1 cellular context compared by ENCODE assay signal in the genomic region with DNA sequence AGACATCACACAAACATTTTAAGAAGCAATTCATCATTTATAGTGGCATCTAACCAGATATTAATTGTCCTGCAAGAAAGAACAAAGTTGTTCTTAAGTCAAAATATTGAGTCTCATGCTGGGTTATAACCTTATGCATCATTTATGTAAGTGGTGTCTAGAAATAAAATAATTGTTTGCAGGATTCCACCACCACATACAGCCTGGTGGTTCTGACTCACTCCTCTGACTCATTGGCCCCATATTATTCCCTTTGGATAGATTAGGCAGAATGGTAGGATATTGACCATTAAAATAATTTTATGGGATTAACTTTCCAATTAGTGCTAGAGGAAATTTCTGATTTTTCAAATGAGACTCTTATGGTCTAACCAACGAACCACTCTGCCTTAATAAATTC.
TF ChIP-seq lines count a peak whose summit lies in the region.

No MANE protein-coding gene starts in this region.

TF ChIP-seq in GM23338, 12 proteins besides CTCF, POLR2A, EP300 and RAD21 (continued from another document):
- TF ChIP-seq, protein P1, sequence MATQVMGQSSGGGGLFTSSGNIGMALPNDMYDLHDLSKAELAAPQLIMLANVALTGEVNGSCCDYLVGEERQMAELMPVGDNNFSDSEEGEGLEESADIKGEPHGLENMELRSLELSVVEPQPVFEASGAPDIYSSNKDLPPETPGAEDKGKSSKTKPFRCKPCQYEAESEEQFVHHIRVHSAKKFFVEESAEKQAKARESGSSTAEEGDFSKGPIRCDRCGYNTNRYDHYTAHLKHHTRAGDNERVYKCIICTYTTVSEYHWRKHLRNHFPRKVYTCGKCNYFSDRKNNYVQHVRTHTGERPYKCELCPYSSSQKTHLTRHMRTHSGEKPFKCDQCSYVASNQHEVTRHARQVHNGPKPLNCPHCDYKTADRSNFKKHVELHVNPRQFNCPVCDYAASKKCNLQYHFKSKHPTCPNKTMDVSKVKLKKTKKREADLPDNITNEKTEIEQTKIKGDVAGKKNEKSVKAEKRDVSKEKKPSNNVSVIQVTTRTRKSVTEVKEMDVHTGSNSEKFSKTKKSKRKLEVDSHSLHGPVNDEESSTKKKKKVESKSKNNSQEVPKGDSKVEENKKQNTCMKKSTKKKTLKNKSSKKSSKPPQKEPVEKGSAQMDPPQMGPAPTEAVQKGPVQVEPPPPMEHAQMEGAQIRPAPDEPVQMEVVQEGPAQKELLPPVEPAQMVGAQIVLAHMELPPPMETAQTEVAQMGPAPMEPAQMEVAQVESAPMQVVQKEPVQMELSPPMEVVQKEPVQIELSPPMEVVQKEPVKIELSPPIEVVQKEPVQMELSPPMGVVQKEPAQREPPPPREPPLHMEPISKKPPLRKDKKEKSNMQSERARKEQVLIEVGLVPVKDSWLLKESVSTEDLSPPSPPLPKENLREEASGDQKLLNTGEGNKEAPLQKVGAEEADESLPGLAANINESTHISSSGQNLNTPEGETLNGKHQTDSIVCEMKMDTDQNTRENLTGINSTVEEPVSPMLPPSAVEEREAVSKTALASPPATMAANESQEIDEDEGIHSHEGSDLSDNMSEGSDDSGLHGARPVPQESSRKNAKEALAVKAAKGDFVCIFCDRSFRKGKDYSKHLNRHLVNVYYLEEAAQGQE (IDR thresholded peaks at IDR 0.05; ENCODE audit: unreplicated experiment): no peak
- TF ChIP-seq STAT1 (IDR thresholded peaks at IDR 0.05; ENCODE audit: unreplicated experiment) (no peak), JUNB (IDR thresholded peaks at IDR 0.05; ENCODE audit: unreplicated experiment) (no peak), POLR2AphosphoS5 (IDR thresholded peaks at IDR 0.05; ENCODE audit: low read depth) (no peak), EZH2phosphoT487 (IDR thresholded peaks at IDR 0.05; ENCODE audit: unreplicated experiment) (no peak), CREB1 (CRISPR knock-in tag; IDR thresholded peaks at IDR 0.05; ENCODE audit: low read depth) (no peak), NANOG (IDR thresholded peaks at IDR 0.05; ENCODE audit: borderline replicate concordance) (no peak), EZH2 (IDR thresholded peaks at IDR 0.05; ENCODE audit: low read depth, unreplicated experiment) (no peak), ZNF114 (CRISPR knock-in tag; IDR thresholded peaks at IDR 0.05) (no peak), ZNF331 (CRISPR knock-in tag; IDR thresholded peaks at IDR 0.05; ENCODE audit: low read depth) (no peak)
- TF ChIP-seq, protein P2, sequence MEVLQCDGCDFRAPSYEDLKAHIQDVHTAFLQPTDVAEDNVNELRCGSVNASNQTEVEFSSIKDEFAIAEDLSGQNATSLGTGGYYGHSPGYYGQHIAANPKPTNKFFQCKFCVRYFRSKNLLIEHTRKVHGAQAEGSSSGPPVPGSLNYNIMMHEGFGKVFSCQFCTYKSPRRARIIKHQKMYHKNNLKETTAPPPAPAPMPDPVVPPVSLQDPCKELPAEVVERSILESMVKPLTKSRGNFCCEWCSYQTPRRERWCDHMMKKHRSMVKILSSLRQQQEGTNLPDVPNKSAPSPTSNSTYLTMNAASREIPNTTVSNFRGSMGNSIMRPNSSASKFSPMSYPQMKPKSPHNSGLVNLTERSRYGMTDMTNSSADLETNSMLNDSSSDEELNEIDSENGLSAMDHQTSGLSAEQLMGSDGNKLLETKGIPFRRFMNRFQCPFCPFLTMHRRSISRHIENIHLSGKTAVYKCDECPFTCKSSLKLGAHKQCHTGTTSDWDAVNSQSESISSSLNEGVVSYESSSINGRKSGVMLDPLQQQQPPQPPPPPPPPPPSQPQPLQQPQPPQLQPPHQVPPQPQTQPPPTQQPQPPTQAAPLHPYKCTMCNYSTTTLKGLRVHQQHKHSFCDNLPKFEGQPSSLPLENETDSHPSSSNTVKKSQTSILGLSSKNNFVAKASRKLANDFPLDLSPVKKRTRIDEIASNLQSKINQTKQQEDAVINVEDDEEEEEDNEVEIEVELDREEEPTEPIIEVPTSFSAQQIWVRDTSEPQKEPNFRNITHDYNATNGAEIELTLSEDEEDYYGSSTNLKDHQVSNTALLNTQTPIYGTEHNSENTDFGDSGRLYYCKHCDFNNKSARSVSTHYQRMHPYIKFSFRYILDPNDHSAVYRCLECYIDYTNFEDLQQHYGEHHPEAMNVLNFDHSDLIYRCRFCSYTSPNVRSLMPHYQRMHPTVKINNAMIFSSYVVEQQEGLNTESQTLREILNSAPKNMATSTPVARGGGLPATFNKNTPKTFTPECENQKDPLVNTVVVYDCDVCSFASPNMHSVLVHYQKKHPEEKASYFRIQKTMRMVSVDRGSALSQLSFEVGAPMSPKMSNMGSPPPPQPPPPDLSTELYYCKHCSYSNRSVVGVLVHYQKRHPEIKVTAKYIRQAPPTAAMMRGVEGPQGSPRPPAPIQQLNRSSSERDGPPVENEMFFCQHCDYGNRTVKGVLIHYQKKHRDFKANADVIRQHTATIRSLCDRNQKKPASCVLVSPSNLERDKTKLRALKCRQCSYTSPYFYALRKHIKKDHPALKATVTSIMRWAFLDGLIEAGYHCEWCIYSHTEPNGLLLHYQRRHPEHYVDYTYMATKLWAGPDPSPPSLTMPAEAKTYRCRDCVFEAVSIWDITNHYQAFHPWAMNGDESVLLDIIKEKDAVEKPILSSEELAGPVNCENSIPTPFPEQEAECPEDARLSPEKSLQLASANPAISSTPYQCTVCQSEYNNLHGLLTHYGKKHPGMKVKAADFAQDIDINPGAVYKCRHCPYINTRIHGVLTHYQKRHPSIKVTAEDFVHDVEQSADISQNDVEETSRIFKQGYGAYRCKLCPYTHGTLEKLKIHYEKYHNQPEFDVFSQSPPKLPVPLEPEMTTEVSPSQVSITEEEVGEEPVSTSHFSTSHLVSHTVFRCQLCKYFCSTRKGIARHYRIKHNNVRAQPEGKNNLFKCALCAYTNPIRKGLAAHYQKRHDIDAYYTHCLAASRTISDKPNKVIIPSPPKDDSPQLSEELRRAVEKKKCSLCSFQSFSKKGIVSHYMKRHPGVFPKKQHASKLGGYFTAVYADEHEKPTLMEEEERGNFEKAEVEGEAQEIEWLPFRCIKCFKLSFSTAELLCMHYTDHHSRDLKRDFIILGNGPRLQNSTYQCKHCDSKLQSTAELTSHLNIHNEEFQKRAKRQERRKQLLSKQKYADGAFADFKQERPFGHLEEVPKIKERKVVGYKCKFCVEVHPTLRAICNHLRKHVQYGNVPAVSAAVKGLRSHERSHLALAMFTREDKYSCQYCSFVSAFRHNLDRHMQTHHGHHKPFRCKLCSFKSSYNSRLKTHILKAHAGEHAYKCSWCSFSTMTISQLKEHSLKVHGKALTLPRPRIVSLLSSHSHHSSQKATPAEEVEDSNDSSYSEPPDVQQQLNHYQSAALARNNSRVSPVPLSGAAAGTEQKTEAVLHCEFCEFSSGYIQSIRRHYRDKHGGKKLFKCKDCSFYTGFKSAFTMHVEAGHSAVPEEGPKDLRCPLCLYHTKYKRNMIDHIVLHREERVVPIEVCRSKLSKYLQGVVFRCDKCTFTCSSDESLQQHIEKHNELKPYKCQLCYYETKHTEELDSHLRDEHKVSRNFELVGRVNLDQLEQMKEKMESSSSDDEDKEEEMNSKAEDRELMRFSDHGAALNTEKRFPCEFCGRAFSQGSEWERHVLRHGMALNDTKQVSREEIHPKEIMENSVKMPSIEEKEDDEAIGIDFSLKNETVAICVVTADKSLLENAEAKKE (CRISPR knock-in tag; IDR thresholded peaks at IDR 0.05): no peak
